In genomic region chr1:44405041-44405803, GRCh38 we compare ENCODE assay signal across 8 cellular contexts. TPM values are rescaled to one million over a fixed set of nuclear protein-coding genes. Genes with fewer than 3 reads are reported as not detected.
DNase-seq lines count a peak whose midpoint lies in the region; ATAC-seq and TF ChIP-seq lines count a peak whose summit lies in the region.

Gene RNF220 (plus strand): TSS chr1:44405255.

- peaks cover 24% of the 10 kb centered on the region for H3K4me1 ChIP-seq in HUES64 (ENCODE audit: insufficient read depth, low read length)
- H3K4me1 ChIP-seq in Panc1 (ENCODE audit: control insufficient read depth, insufficient read depth, low read length): peaks cover 25% of the 10 kb centered on the region
- H3K4me1 ChIP-seq in left ventricle myocardium inferior: peaks cover 47% of the 10 kb centered on the region

- peak within 1 kb of the TSS; percentile 48 for H3K9ac ChIP-seq in HUES64 (ENCODE audit: low read depth, low read length)

- ATAC-seq in Panc1 (peak; percentile 83), GM21723 (IDR thresholded peaks at IDR 0.05; ENCODE audit: unreplicated experiment) (no peak), HG03039 (IDR thresholded peaks at IDR 0.05; ENCODE audit: unreplicated experiment) (no peak)

- TF ChIP-seq CTCF in CD14-positive monocyte (IDR thresholded peaks at IDR 0.05): no peak
- TF ChIP-seq CTCF in Panc1 (IDR thresholded peaks at IDR 0.05): no peak; the same call in 1 of the 2 replicates
- TF ChIP-seq CTCF in left ventricle myocardium inferior (IDR thresholded peaks at IDR 0.05; ENCODE audit: borderline replicate concordance): peak; percentile 19
- peak; percentile 19 for TF ChIP-seq CTCF in osteocyte (IDR thresholded peaks at IDR 0.05)

- intact Hi-C loops in CD14-positive monocyte (cut with micrococcal nuclease): loop anchor here in 1 of 2 donors (5.0 kb wide), 1 partner anchor 82 kb away; no protein-coding TSS in a partner anchor
- intact Hi-C loops in Panc1 (cut with micrococcal nuclease; ENCODE audit: unreplicated experiment): no loop called here
- intact Hi-C loops in left ventricle myocardium inferior (cut with micrococcal nuclease): no loop called here

- peak within 1 kb of the TSS; percentile 32; the same call in 1 of the 2 replicates for H3K27ac ChIP-seq in HUES64 (ENCODE audit: low read depth, low read length)
- H3K27ac ChIP-seq in Panc1 (ENCODE audit: low read length): peak within 1 kb of the TSS; percentile 82
- peak within 1 kb of the TSS; percentile 71 for H3K27ac ChIP-seq in left ventricle myocardium inferior (replicated peaks)

- H3K9me3 ChIP-seq in HUES64 (ENCODE audit: insufficient read depth, low read depth, low read length): no peaks in the 10 kb centered on the region
- H3K9me3 ChIP-seq in Panc1 (ENCODE audit: control insufficient read depth, insufficient read depth, low read depth, low read length): no peaks in the 10 kb centered on the region
- H3K9me3 ChIP-seq in left ventricle myocardium inferior (replicated peaks): no peaks in the 10 kb centered on the region

- DNase-seq in CD14-positive monocyte (ENCODE audit: low spot score) (no peak), Panc1 (ENCODE audit: low read depth, low spot score) (no peak), amygdala (lab: John Stamatoyannopoulos, UW) (peak in 54 of 56 donors; percentile 31 to 96 (median 82)), left ventricle myocardium inferior (peak; percentile 53), osteocyte (ENCODE audit: extremely low spot score, unreplicated experiment) (peak; percentile 88)

- WGBS in HUES64: under 1% methylated on average over 54 of the region's 54 CpGs

- H3K27me3 ChIP-seq in HUES64 (ENCODE audit: insufficient read depth, low read length) (peaks cover 61% of the 10 kb centered on the region), Panc1 (ENCODE audit: control insufficient read depth, insufficient read depth, low read length) (no peaks in the 10 kb centered on the region), left ventricle myocardium inferior (ENCODE audit: low read depth) (peaks cover 97% of the 10 kb centered on the region)

- peaks cover 8 to 14% of the 10 kb centered on the region in 2 donors for H3K36me3 Mint-ChIP-seq in CD14-positive monocyte
- no peaks in the 10 kb centered on the region for H3K36me3 Mint-ChIP-seq in osteocyte (ENCODE audit: unreplicated experiment)

- H3K4me3 ChIP-seq in HUES64 (ENCODE audit: low read length) (peak within 1 kb of the TSS; percentile 74), Panc1 (ENCODE audit: low read depth in 2 of 2, low read length in 2 of 2) (peak within 1 kb of the TSS; percentile 84 to 87), left ventricle myocardium inferior (peak within 1 kb of the TSS; percentile 68)

- no TSS peak for BruUV-seq in Panc1 (replicated peaks; lab: Mats Ljungman, UMichigan)

- H3K9me3 Mint-ChIP-seq in CD14-positive monocyte (peaks cover 0 to 16% (median 11%) of the 10 kb centered on the region in 7 donors), osteocyte (ENCODE audit: unreplicated experiment) (no peaks in the 10 kb centered on the region)

- H3K4me3 Mint-ChIP-seq in CD14-positive monocyte: peak within 1 kb of the TSS; percentile 92 to 99
- H3K4me3 Mint-ChIP-seq in osteocyte (ENCODE audit: unreplicated experiment): peak within 1 kb of the TSS; percentile 81

- peaks cover 24% of the 10 kb centered on the region for H3K4me1 Mint-ChIP-seq in CD14-positive monocyte
- H3K4me1 Mint-ChIP-seq in osteocyte (ENCODE audit: unreplicated experiment): peaks cover 34% of the 10 kb centered on the region

- CTCF ChIA-PET in Panc1 (lab: Charles Lee): interaction anchor here (0.5 kb wide), 1 partner anchor 382 kb away, joined by 3 read pairs; no protein-coding TSS in a partner anchor

- H3K27ac Mint-ChIP-seq in CD14-positive monocyte (peak within 1 kb of the TSS in 2 of 7 donors; percentile 40 to 68), osteocyte (ENCODE audit: unreplicated experiment) (peak within 1 kb of the TSS; percentile 54)

- POLR2A ChIA-PET in Panc1 (lab: Charles Lee): interaction anchor here (0.6 kb wide), 1 partner anchor 12 kb away, joined by 5 read pairs; no protein-coding TSS in a partner anchor

- peaks cover 8 to 31% (median 30%) of the 10 kb centered on the region in 3 donors for H3K27me3 Mint-ChIP-seq in CD14-positive monocyte (ENCODE audit: low read depth in 3 of 3)
- peaks cover 48% of the 10 kb centered on the region for H3K27me3 Mint-ChIP-seq in osteocyte (ENCODE audit: unreplicated experiment)

- no peaks in the 10 kb centered on the region for H3K36me3 ChIP-seq in HUES64 (ENCODE audit: insufficient read depth, low read length)
- no peaks in the 10 kb centered on the region for H3K36me3 ChIP-seq in Panc1 (ENCODE audit: control insufficient read depth, insufficient read depth, low read length)
- H3K36me3 ChIP-seq in left ventricle myocardium inferior: no peaks in the 10 kb centered on the region

- in situ Hi-C loops in Panc1 (cut with HindIII; ENCODE audit: low pct_unique_long_range_greater_than_20kb, low sequenced_read_pairs): no loop called here

RNA-seq across cellular contexts. Expression of gene RNF220, which starts in this region (rescaled TPM):
- polyA plus RNA-seq in CD14-positive monocyte: 10 to 100 TPM; 39.4 to 49.4 TPM
- polyA plus RNA-seq in HUES64 (2013, experiment 1 of 2): 71.6 TPM
- 85.0 TPM for polyA plus RNA-seq in HUES64 (2013, experiment 2 of 2)
- total RNA-seq in Panc1 (2021; ENCODE audit: unreplicated experiment) (64.9 TPM), left ventricle myocardium inferior (62.6 TPM), osteocyte (73.0 and 84.4 TPM in 2 replicates)
- polyA plus RNA-seq in Panc1 (2012; ENCODE audit: insufficient read length): 111 TPM

Comparison
In these comparisons a context has a peak if more than half of its experiments do, and no peak if none do; other contexts are left out.
1. DNase-seq: peak in amygdala (54 of 56), left ventricle myocardium inferior (single experiment) and osteocyte (single experiment); none in CD14-positive monocyte (single experiment) and Panc1 (single experiment).
2. CTCF ChIP-seq: peak in left ventricle myocardium inferior (single experiment) and osteocyte (single experiment); none in CD14-positive monocyte (single experiment) and Panc1 (single experiment).
3. H3K27ac ChIP-seq: peak in every context shown above with its lines; median percentile 82 in Panc1; 71 in left ventricle myocardium inferior; 32 in HUES64.
4. Peak in every context shown above with its lines, with median percentiles within 50 percentile points of each other: H3K4me3 ChIP-seq.